ENCODE assay signal across 1 cellular context in the genomic region with DNA sequence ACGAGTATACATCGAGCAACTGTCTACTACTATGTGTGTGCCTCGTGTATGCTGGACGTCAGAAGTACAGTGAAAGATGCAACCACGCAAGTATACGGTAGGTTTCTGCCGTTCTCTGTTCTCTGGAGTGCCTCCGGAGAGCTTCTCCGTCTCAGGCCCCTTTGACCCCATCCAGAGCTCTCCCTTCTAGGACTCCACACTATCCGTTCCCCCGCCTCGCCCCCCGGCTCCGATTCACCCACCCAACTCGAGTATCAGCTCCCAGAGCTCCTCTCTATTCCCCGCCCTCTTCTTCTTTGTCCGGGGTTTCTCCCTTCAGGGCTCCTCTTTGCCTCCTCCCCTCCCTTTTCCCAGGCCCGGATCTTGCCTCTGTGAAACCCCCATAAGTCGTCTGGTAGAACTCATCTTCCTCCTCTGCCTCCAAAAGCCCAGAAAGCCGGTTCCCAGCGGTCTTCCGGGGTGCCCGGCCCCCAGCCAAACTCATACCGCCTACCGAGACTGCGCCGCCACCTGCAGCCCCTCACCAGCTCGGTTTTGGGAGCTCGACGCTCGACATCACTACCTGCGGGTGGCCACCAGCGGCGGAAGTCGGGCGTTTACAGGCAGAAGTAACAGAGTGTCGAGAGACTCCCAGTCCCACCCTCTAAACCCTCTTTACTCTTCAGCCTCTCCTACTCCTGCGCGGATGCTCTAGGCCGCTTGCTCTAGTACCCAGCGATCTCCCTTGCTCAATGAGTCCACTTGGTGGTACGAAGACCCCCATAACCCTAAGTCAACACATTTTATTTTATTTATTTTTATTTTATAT.
TF ChIP-seq lines count a peak whose summit lies in the region.

A gene with protein sequence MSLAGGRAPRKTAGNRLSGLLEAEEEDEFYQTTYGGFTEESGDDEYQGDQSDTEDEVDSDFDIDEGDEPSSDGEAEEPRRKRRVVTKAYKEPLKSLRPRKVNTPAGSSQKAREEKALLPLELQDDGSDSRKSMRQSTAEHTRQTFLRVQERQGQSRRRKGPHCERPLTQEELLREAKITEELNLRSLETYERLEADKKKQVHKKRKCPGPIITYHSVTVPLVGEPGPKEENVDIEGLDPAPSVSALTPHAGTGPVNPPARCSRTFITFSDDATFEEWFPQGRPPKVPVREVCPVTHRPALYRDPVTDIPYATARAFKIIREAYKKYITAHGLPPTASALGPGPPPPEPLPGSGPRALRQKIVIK (minus strand): TSS at position 560 of the 808 bp plus-strand sequence. CDS start 76 bp downstream, at position 484.

TF ChIP-seq in GM12878, 131 proteins besides CTCF, POLR2A, EP300 and RAD21 (continued from another document and continues in another):
- TF ChIP-seq, protein P1, sequence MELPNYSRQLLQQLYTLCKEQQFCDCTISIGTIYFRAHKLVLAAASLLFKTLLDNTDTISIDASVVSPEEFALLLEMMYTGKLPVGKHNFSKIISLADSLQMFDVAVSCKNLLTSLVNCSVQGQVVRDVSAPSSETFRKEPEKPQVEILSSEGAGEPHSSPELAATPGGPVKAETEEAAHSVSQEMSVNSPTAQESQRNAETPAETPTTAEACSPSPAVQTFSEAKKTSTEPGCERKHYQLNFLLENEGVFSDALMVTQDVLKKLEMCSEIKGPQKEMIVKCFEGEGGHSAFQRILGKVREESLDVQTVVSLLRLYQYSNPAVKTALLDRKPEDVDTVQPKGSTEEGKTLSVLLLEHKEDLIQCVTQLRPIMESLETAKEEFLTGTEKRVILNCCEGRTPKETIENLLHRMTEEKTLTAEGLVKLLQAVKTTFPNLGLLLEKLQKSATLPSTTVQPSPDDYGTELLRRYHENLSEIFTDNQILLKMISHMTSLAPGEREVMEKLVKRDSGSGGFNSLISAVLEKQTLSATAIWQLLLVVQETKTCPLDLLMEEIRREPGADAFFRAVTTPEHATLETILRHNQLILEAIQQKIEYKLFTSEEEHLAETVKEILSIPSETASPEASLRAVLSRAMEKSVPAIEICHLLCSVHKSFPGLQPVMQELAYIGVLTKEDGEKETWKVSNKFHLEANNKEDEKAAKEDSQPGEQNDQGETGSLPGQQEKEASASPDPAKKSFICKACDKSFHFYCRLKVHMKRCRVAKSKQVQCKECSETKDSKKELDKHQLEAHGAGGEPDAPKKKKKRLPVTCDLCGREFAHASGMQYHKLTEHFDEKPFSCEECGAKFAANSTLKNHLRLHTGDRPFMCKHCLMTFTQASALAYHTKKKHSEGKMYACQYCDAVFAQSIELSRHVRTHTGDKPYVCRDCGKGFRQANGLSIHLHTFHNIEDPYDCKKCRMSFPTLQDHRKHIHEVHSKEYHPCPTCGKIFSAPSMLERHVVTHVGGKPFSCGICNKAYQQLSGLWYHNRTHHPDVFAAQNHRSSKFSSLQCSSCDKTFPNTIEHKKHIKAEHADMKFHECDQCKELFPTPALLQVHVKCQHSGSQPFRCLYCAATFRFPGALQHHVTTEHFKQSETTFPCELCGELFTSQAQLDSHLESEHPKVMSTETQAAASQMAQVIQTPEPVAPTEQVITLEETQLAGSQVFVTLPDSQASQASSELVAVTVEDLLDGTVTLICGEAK (IDR thresholded peaks at IDR 0.05; ENCODE audit: borderline replicate concordance): peak; percentile 82; the same call in 1 of the 2 replicates
- TF ChIP-seq PAX5 (IDR thresholded peaks at IDR 0.05; ENCODE audit: borderline replicate concordance, low read depth, low read length): no peak
- TF ChIP-seq STAT1 (conservative IDR thresholded peaks at IDR 0.05): peak; percentile 94
- peak; percentile 71; the same call in 2 of the 3 replicates for TF ChIP-seq POU2F2 (IDR thresholded peaks at IDR 0.05; ENCODE audit: borderline replicate concordance, low read depth, low read length)
- peak; percentile 63; the same call in 1 of the 2 replicates for TF ChIP-seq GATAD2B (conservative IDR thresholded peaks at IDR 0.05; ENCODE audit: low read depth)
- TF ChIP-seq, protein P2, sequence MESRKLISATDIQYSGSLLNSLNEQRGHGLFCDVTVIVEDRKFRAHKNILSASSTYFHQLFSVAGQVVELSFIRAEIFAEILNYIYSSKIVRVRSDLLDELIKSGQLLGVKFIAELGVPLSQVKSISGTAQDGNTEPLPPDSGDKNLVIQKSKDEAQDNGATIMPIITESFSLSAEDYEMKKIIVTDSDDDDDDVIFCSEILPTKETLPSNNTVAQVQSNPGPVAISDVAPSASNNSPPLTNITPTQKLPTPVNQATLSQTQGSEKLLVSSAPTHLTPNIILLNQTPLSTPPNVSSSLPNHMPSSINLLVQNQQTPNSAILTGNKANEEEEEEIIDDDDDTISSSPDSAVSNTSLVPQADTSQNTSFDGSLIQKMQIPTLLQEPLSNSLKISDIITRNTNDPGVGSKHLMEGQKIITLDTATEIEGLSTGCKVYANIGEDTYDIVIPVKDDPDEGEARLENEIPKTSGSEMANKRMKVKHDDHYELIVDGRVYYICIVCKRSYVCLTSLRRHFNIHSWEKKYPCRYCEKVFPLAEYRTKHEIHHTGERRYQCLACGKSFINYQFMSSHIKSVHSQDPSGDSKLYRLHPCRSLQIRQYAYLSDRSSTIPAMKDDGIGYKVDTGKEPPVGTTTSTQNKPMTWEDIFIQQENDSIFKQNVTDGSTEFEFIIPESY (IDR thresholded peaks at IDR 0.05): no peak
- TF ChIP-seq BACH1 (IDR thresholded peaks at IDR 0.05; ENCODE audit: borderline replicate concordance): peak; percentile 36; the same call in 1 of the 2 replicates
- no peak for TF ChIP-seq BCL11A (IDR thresholded peaks at IDR 0.05; ENCODE audit: low read depth, low read length)
- TF ChIP-seq YBX1 (IDR thresholded peaks at IDR 0.05): no peak
- TF ChIP-seq, protein P3, sequence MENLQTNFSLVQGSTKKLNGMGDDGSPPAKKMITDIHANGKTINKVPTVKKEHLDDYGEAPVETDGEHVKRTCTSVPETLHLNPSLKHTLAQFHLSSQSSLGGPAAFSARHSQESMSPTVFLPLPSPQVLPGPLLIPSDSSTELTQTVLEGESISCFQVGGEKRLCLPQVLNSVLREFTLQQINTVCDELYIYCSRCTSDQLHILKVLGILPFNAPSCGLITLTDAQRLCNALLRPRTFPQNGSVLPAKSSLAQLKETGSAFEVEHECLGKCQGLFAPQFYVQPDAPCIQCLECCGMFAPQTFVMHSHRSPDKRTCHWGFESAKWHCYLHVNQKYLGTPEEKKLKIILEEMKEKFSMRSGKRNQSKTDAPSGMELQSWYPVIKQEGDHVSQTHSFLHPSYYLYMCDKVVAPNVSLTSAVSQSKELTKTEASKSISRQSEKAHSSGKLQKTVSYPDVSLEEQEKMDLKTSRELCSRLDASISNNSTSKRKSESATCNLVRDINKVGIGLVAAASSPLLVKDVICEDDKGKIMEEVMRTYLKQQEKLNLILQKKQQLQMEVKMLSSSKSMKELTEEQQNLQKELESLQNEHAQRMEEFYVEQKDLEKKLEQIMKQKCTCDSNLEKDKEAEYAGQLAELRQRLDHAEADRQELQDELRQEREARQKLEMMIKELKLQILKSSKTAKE (IDR thresholded peaks at IDR 0.05; ENCODE audit: low read depth, poor library complexity, severe bottlenecking): peak; percentile 66
- peak; percentile 83 for TF ChIP-seq MEF2A (IDR thresholded peaks at IDR 0.05; ENCODE audit: insufficient read depth, low read depth, low read length)
- TF ChIP-seq TCF12 (IDR thresholded peaks at IDR 0.05; ENCODE audit: low read depth, low read length): peak; percentile 91
- no peak for TF ChIP-seq ZNF274 (IDR thresholded peaks at IDR 0.05; ENCODE audit: insufficient read depth, insufficient read length)
- TF ChIP-seq NRF1 (conservative IDR thresholded peaks at IDR 0.05; ENCODE audit: low read depth, low read length): peak; percentile 19; the same call in 1 of the 2 replicates
- TF ChIP-seq, protein P4, sequence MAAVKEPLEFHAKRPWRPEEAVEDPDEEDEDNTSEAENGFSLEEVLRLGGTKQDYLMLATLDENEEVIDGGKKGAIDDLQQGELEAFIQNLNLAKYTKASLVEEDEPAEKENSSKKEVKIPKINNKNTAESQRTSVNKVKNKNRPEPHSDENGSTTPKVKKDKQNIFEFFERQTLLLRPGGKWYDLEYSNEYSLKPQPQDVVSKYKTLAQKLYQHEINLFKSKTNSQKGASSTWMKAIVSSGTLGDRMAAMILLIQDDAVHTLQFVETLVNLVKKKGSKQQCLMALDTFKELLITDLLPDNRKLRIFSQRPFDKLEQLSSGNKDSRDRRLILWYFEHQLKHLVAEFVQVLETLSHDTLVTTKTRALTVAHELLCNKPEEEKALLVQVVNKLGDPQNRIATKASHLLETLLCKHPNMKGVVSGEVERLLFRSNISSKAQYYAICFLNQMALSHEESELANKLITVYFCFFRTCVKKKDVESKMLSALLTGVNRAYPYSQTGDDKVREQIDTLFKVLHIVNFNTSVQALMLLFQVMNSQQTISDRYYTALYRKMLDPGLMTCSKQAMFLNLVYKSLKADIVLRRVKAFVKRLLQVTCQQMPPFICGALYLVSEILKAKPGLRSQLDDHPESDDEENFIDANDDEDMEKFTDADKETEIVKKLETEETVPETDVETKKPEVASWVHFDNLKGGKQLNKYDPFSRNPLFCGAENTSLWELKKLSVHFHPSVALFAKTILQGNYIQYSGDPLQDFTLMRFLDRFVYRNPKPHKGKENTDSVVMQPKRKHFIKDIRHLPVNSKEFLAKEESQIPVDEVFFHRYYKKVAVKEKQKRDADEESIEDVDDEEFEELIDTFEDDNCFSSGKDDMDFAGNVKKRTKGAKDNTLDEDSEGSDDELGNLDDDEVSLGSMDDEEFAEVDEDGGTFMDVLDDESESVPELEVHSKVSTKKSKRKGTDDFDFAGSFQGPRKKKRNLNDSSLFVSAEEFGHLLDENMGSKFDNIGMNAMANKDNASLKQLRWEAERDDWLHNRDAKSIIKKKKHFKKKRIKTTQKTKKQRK (IDR thresholded peaks at IDR 0.05; ENCODE audit: low read depth, low read length): peak; percentile 74
- TF ChIP-seq SREBF2 (IDR thresholded peaks at IDR 0.05; ENCODE audit: low read length): no peak
- TF ChIP-seq, protein P5, sequence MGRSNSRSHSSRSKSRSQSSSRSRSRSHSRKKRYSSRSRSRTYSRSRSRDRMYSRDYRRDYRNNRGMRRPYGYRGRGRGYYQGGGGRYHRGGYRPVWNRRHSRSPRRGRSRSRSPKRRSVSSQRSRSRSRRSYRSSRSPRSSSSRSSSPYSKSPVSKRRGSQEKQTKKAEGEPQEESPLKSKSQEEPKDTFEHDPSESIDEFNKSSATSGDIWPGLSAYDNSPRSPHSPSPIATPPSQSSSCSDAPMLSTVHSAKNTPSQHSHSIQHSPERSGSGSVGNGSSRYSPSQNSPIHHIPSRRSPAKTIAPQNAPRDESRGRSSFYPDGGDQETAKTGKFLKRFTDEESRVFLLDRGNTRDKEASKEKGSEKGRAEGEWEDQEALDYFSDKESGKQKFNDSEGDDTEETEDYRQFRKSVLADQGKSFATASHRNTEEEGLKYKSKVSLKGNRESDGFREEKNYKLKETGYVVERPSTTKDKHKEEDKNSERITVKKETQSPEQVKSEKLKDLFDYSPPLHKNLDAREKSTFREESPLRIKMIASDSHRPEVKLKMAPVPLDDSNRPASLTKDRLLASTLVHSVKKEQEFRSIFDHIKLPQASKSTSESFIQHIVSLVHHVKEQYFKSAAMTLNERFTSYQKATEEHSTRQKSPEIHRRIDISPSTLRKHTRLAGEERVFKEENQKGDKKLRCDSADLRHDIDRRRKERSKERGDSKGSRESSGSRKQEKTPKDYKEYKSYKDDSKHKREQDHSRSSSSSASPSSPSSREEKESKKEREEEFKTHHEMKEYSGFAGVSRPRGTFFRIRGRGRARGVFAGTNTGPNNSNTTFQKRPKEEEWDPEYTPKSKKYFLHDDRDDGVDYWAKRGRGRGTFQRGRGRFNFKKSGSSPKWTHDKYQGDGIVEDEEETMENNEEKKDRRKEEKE (IDR thresholded peaks at IDR 0.05): no peak
- peak; percentile 49 to 71; a peak in 2 of 4 replicates for TF ChIP-seq BHLHE40 (IDR thresholded peaks at IDR 0.05; ENCODE audit: borderline replicate concordance in 1 of 2, low read depth in 2 of 2, low read length in 1 of 2)
- TF ChIP-seq ZNF384 (IDR thresholded peaks at IDR 0.05; ENCODE audit: borderline replicate concordance, low read depth, low read length): peak; percentile 25; the same call in 1 of the 2 replicates
- peak; percentile 77 for TF ChIP-seq IKZF1 (conservative IDR thresholded peaks at IDR 0.05)
- TF ChIP-seq SPI1 (IDR thresholded peaks at IDR 0.05; ENCODE audit: borderline replicate concordance, insufficient read depth, low read depth, low read length): peak; percentile 37; the same call in 1 of the 2 replicates
- TF ChIP-seq MXI1 (IDR thresholded peaks at IDR 0.05; ENCODE audit: low read depth, low read length): peak; percentile 76
- peak; percentile 84 for TF ChIP-seq GABPA (IDR thresholded peaks at IDR 0.05; ENCODE audit: low read depth)
- TF ChIP-seq ZNF207 (IDR thresholded peaks at IDR 0.05; ENCODE audit: borderline replicate concordance): peak; percentile 93
- TF ChIP-seq MEF2B (IDR thresholded peaks at IDR 0.05; ENCODE audit: partially characterized antibody, poor library complexity, severe bottlenecking): peak; percentile 49
- peak; percentile 94 for TF ChIP-seq TAF1 (IDR thresholded peaks at IDR 0.05; ENCODE audit: borderline replicate concordance, low read depth, low read length)
- TF ChIP-seq, protein P6, sequence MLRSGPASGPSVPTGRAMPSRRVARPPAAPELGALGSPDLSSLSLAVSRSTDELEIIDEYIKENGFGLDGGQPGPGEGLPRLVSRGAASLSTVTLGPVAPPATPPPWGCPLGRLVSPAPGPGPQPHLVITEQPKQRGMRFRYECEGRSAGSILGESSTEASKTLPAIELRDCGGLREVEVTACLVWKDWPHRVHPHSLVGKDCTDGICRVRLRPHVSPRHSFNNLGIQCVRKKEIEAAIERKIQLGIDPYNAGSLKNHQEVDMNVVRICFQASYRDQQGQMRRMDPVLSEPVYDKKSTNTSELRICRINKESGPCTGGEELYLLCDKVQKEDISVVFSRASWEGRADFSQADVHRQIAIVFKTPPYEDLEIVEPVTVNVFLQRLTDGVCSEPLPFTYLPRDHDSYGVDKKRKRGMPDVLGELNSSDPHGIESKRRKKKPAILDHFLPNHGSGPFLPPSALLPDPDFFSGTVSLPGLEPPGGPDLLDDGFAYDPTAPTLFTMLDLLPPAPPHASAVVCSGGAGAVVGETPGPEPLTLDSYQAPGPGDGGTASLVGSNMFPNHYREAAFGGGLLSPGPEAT (IDR thresholded peaks at IDR 0.05; ENCODE audit: low read depth): peak; percentile 99
- TF ChIP-seq ASH2L (IDR thresholded peaks at IDR 0.05; ENCODE audit: borderline replicate concordance, low read depth): 0 out of 2 replicates have a peak, but pooled peaks have one; percentile 33
- TF ChIP-seq EED (IDR thresholded peaks at IDR 0.05; ENCODE audit: low read depth): peak; percentile 20; the same call in 1 of the 2 replicates
- TF ChIP-seq PML (IDR thresholded peaks at IDR 0.05; ENCODE audit: low read length): peak; percentile 88
- 0 out of 2 replicates have a peak, but pooled peaks have one; percentile 69 for TF ChIP-seq TARDBP (IDR thresholded peaks at IDR 0.05; ENCODE audit: borderline replicate concordance)
- TF ChIP-seq HDAC6 (IDR thresholded peaks at IDR 0.05; ENCODE audit: unreplicated experiment): no peak
- TF ChIP-seq CREB1 (IDR thresholded peaks at IDR 0.05; ENCODE audit: low read depth): peak; percentile 73
- TF ChIP-seq, protein P7, sequence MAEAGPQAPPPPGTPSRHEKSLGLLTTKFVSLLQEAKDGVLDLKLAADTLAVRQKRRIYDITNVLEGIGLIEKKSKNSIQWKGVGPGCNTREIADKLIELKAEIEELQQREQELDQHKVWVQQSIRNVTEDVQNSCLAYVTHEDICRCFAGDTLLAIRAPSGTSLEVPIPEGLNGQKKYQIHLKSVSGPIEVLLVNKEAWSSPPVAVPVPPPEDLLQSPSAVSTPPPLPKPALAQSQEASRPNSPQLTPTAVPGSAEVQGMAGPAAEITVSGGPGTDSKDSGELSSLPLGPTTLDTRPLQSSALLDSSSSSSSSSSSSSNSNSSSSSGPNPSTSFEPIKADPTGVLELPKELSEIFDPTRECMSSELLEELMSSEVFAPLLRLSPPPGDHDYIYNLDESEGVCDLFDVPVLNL (IDR thresholded peaks at IDR 0.05; ENCODE audit: low read depth, low read length): no peak
- TF ChIP-seq YY1 (IDR thresholded peaks at IDR 0.05; ENCODE audit: low read depth, low read length): peak; percentile 94
- TF ChIP-seq MYB (IDR thresholded peaks at IDR 0.05; ENCODE audit: borderline replicate concordance, low read depth, low read length): peak; percentile 67; the same call in 1 of the 2 replicates
